ENCODE assay signal across 8 cellular contexts in the genomic region with DNA sequence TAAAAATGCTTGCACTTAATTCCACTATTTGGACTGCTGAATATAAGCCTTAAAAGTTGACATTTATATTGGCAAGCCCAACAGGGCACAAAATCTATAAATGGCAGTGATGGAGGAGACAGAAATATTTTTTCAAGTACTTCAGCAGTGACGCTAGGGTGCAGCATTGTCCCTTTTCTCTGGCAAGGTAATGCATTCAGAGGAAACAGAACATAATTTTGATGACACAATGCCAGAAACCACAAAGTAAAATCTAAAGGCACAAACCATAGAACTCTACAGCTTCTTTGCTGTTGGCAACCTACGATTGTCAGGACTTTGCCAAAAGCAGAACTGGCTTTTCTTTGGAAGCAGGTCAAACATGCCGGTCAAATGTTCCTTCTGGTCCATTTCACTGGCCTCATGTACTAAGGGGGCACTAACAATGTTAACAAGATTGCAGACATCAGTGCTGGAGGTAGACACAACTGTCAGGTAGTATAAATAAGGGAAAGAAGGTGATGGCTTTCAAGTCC. TPM values are rescaled to one million over a fixed set of nuclear protein-coding genes. Genes with fewer than 3 reads are reported as not detected.
DNase-seq lines count a peak whose midpoint lies in the region; ATAC-seq and TF ChIP-seq lines count a peak whose summit lies in the region.

No MANE protein-coding gene starts in this region.

- peak overlapping the region; percentile 16 to 58 (median 50) for H3K27ac ChIP-seq in sigmoid colon

- POLR2A ChIA-PET in T-cell (lab: Charles Lee): interaction anchor here (0.5 to 0.7 kb wide), 3 partner anchors 17 to 625 kb away, joined by 3 to 5 read pairs (median 5); no protein-coding TSS in a partner anchor

- no peaks in the 10 kb centered on the region for H3K9me3 ChIP-seq in sigmoid colon

- H3K27me3 Mint-ChIP-seq in HFFc6 (ENCODE audit: insufficient read depth): no peaks in the 10 kb centered on the region
- no peaks in the 10 kb centered on the region for H3K27me3 Mint-ChIP-seq in T-cell

- H3K4me3 Mint-ChIP-seq in HFFc6 (peak overlapping the region; percentile 57), T-cell (peak overlapping the region in 1 of 3 donors; percentile 15)

- peaks cover 0 to 13% (median 10%) of the 10 kb centered on the region in 4 donors for H3K4me1 ChIP-seq in sigmoid colon

- ATAC-seq in T-cell (replicated peaks in 1 of 4): peak; percentile 86 to 90 (median 88)
- peak; percentile 87 for ATAC-seq in left ventricle myocardium superior

- peak; percentile 58 for DNase-seq in GM10266 (ENCODE audit: extremely low spot score)
- peak; percentile 92 for DNase-seq in HFFc6
- DNase-seq in NCI-H1105 (lab: John Stamatoyannopoulos, UW): peak; percentile 61
- peak; percentile 23 to 83 (median 74) for DNase-seq in T-cell
- DNase-seq in amniotic epithelial cell (ENCODE audit: low read depth): peak; percentile 89
- no peak for DNase-seq in left ventricle myocardium superior
- peak; percentile 73 for DNase-seq in sigmoid colon
- no peak for DNase-seq in HuH-7.5 (ENCODE audit: low spot score)

- no peak for TF ChIP-seq POLR2A in sigmoid colon (IDR thresholded peaks at IDR 0.05)

- intact Hi-C loops in left ventricle myocardium superior (cut with micrococcal nuclease): loop anchor here (5.0 kb wide), 2 partner anchors 211 to 436 kb away; no protein-coding TSS in a partner anchor
- intact Hi-C loops in sigmoid colon (cut with DNase I): loop anchor here (2.0 kb wide), 3 partner anchors 212 to 434 kb away; no protein-coding TSS in a partner anchor

- TF ChIP-seq EP300 in sigmoid colon (IDR thresholded peaks at IDR 0.05): no peak

- no peaks in the 10 kb centered on the region for H3K9me3 Mint-ChIP-seq in HFFc6
- H3K9me3 Mint-ChIP-seq in T-cell: no peaks in the 10 kb centered on the region

- CTCF ChIA-PET in T-cell (lab: Charles Lee): interaction anchor here (0.7 to 3.0 kb wide), 17 partner anchors 9 to 608 kb away, joined by 3 to 22 read pairs (median 4); a partner anchor contains a TSS

- peaks cover 0 to 17% (median 0%) of the 10 kb centered on the region in 4 donors for H3K36me3 ChIP-seq in sigmoid colon

- H3K36me3 Mint-ChIP-seq in HFFc6 (ENCODE audit: low read depth): peaks cover 38% of the 10 kb centered on the region
- peaks cover 36% of the 10 kb centered on the region for H3K36me3 Mint-ChIP-seq in T-cell

- 4 to 5% methylated on average over 3 of the region's 3 CpGs for WGBS in sigmoid colon, 2 donors

- no peaks in the 10 kb centered on the region for H3K27me3 ChIP-seq in sigmoid colon

- H3K4me1 Mint-ChIP-seq in HFFc6 (ENCODE audit: low read depth): peaks cover 58% of the 10 kb centered on the region
- peaks cover 29 to 38% (median 32%) of the 10 kb centered on the region in 3 donors for H3K4me1 Mint-ChIP-seq in T-cell

- TF ChIP-seq CTCF in GM10266 (IDR thresholded peaks at IDR 0.05; ENCODE audit: control insufficient read depth, insufficient read depth, low read depth, missing control alignments) (peak; percentile 78), HFFc6 (IDR thresholded peaks at IDR 0.05) (peak; percentile 86), sigmoid colon (IDR thresholded peaks at IDR 0.05) (peak; percentile 55 to 71 (median 63))

- peak overlapping the region; percentile 88 for H3K27ac Mint-ChIP-seq in HFFc6
- H3K27ac Mint-ChIP-seq in T-cell: peak overlapping the region; percentile 82 to 85

- no peak overlapping the region for H3K4me3 ChIP-seq in sigmoid colon

RNA-seq across cellular contexts. Expression of a gene that starts 30.9 kb away (rescaled TPM):
- total RNA-seq in HFFc6 (2021; fragmentation: NEBNext Ultra II Directional; extraction: Animal tissue kit (Norgen Biotek cat#: 25700)): 10 to 100 TPM; 13.2 to 19.8 (median 17.7) TPM
- total RNA-seq in T-cell (10 to 100 TPM; 30.1 to 66.6 (median 39.4) TPM), left ventricle myocardium superior (14.8 TPM), sigmoid colon (10 to 100 TPM; 23.8 to 28.3 (median 25.7) TPM)
- polyA plus RNA-seq in sigmoid colon: 10 to 100 TPM; 10.9 to 13.4 (median 12.0) TPM

Comparison
In these comparisons a context has a peak if more than half of its experiments do, and no peak if none do; other contexts are left out.
1. DNase-seq: peak in GM10266 (single experiment), HFFc6 (single experiment), NCI-H1105 (single experiment), T-cell (34 of 34), amniotic epithelial cell (single experiment) and sigmoid colon (single experiment); none in left ventricle myocardium superior (single experiment) and HuH-7.5 (single experiment).
2. Peak in every context shown above with its lines, with median percentiles within 50 percentile points of each other: CTCF ChIP-seq.